Comparison of ENCODE assay signal across 9 cellular contexts in genomic region chr3:128489860-128490649, GRCh38. TPM values are rescaled to one million over a fixed set of nuclear protein-coding genes. Genes with fewer than 3 reads are reported as not detected.
DNase-seq lines count a peak whose midpoint lies in the region; TF ChIP-seq lines count a peak whose summit lies in the region.
"Had no signal": no experiment of that assay in that cellular context is flagged by ENCODE, and none has a peak within 500 bp of the region (broad histone marks: within the 10 kb centered on the region; RNA-seq: fewer than 3 reads in every experiment).

No MANE protein-coding gene starts in this region.

- no peak overlapping the region for H3K4ac ChIP-seq in mesendoderm (ENCODE audit: low read depth, low read length)

- no CpG with 5 or more reads among the region's 69 CpGs for WGBS in mesendoderm (ENCODE audit: extremely low coverage, insufficient coverage, low lambda C conversion rate)
- WGBS in urinary bladder: 3% methylated on average over 69 of the region's 69 CpGs

- no peak overlapping the region for H2BK15ac ChIP-seq in mesendoderm (replicated peaks; ENCODE audit: low read depth)

- H3K4me2 ChIP-seq in mesendoderm (ENCODE audit: low read length): peak overlapping the region; percentile 89

- no peak overlapping the region for H4K5ac ChIP-seq in mesendoderm (ENCODE audit: low read length)

- peaks cover 44% of the 10 kb centered on the region for H3K4me1 ChIP-seq in NT2/D1 (ENCODE audit: insufficient read depth, insufficient read length)
- peaks cover 6% of the 10 kb centered on the region for H3K4me1 ChIP-seq in mesendoderm (ENCODE audit: control insufficient read depth, low read depth, low read length)
- no peaks in the 10 kb centered on the region for H3K4me1 ChIP-seq in urinary bladder (ENCODE audit: insufficient read depth)

- DNase-seq in NCI-H748 (lab: John Stamatoyannopoulos, UW; ENCODE audit: unreplicated experiment) (peak; percentile 77), NCI-H748 treated with DMSO at 0.1 percent for 48 hours (lab: John Stamatoyannopoulos, UW) (no peak), NT2/D1 (ENCODE audit: low read depth, low spot score) (no peak), coronary artery (ENCODE audit: low spot score) (no peak), mesendoderm (peak; percentile 92), substantia nigra (lab: John Stamatoyannopoulos, UW) (no peak), HK-2 (ENCODE audit: unreplicated experiment) (no peak)

- H2BK120ac ChIP-seq in mesendoderm (ENCODE audit: low read depth, low read length): no peak overlapping the region

- no peaks in the 10 kb centered on the region for H3K9me3 ChIP-seq in NT2/D1 (ENCODE audit: insufficient read depth, low read length)

- peak overlapping the region; percentile 43 for H3K18ac ChIP-seq in mesendoderm (ENCODE audit: low read length)

- peak overlapping the region; percentile 89 for H3K56ac ChIP-seq in mesendoderm (ENCODE audit: low read length)

- H3K27me3 ChIP-seq in NT2/D1 (ENCODE audit: insufficient read depth, insufficient read length) (peaks cover 96% of the 10 kb centered on the region), mesendoderm (ENCODE audit: insufficient read depth, low read length, poor library complexity) (peaks cover 57% of the 10 kb centered on the region)

- H3K23ac ChIP-seq in mesendoderm (ENCODE audit: low read length): peak overlapping the region; percentile 87

- H2BK5ac ChIP-seq in mesendoderm (ENCODE audit: low read length): no peak overlapping the region

- H3K4me3 ChIP-seq in NT2/D1 (ENCODE audit: insufficient read length, low read depth) (peak overlapping the region; percentile 78), coronary artery (peak overlapping the region; percentile 86), mesendoderm (ENCODE audit: low read length) (peak overlapping the region; percentile 24), urinary bladder (ENCODE audit: low read depth, low read length) (peak overlapping the region; percentile 62)

- TF ChIP-seq CTCF in coronary artery (IDR thresholded peaks at IDR 0.05): no peak

- H3K79me1 ChIP-seq in mesendoderm (ENCODE audit: low read length): no peaks in the 10 kb centered on the region

- H4K8ac ChIP-seq in mesendoderm (ENCODE audit: low read depth, low read length): no peak overlapping the region

- H3K79me2 ChIP-seq in mesendoderm (ENCODE audit: control insufficient read depth, insufficient read depth, low read length): no peaks in the 10 kb centered on the region

- H3K27ac ChIP-seq in coronary artery (peak overlapping the region; percentile 68 to 79), mesendoderm (ENCODE audit: low read depth, low read length) (no peak overlapping the region), urinary bladder (ENCODE audit: low read depth) (peak overlapping the region; percentile 89), substantia nigra (ENCODE audit: low read depth, low read length, poor library complexity, severe bottlenecking) (no peak overlapping the region)

- H2AK5ac ChIP-seq in mesendoderm (ENCODE audit: low read length): no peak overlapping the region

- H3K9ac ChIP-seq in NT2/D1 (ENCODE audit: insufficient read length, low read depth) (peak overlapping the region; percentile 86), mesendoderm (ENCODE audit: low read length) (peak overlapping the region; percentile 70)

- H3K36me3 ChIP-seq in NT2/D1 (ENCODE audit: insufficient read depth, insufficient read length, low read length): peaks cover 6% of the 10 kb centered on the region
- H3K36me3 ChIP-seq in mesendoderm (ENCODE audit: control insufficient read depth, insufficient read depth, low read length): no peaks in the 10 kb centered on the region
- H3K36me3 ChIP-seq in urinary bladder (ENCODE audit: insufficient read depth): no peaks in the 10 kb centered on the region

RNA-seq across cellular contexts. Expression of gene GATA2, which starts 2.9 kb away (rescaled TPM):
- polyA plus RNA-seq in mesendoderm (2013, experiment 1 of 2): 0.80 TPM
- polyA plus RNA-seq in mesendoderm (2013, experiment 2 of 2): 0.69 TPM
- 19.2 TPM for total RNA-seq in urinary bladder
- 25.7 TPM for polyA plus RNA-seq in urinary bladder

RNA-seq across cellular contexts. Expression of gene DNAJB8, which starts 23.4 kb away (rescaled TPM):
- not detected for polyA plus RNA-seq in mesendoderm (2013, experiment 1 of 2)
- polyA plus RNA-seq in mesendoderm (2013, experiment 2 of 2): not detected
- total RNA-seq in urinary bladder: not detected
- not detected for polyA plus RNA-seq in urinary bladder
- total RNA-seq: subcutaneous adipose tissue had no signal

Comparison
In these comparisons a context has a peak if more than half of its experiments do, and no peak if none do; other contexts are left out.
1. DNase-seq: peak in NCI-H748 (single experiment) and mesendoderm (single experiment); none in NCI-H748 treated with DMSO at 0.1 percent for 48 hours (single experiment), NT2/D1 (single experiment), coronary artery (single experiment), substantia nigra (0 of 49) and HK-2 (single experiment).
2. H3K4me3 ChIP-seq: peak in every context shown above with its lines; median percentile 86 in coronary artery; 78 in NT2/D1; 62 in urinary bladder; 24 in mesendoderm.
3. H3K27ac ChIP-seq: peak in coronary artery (2 of 2) and urinary bladder (single experiment); none in mesendoderm (single experiment) and substantia nigra (single experiment).